Comparison of ENCODE assay signal across 14 cellular contexts in genomic region chr1:214637125-214637524, GRCh38. TPM values are rescaled to one million over a fixed set of nuclear protein-coding genes. Genes with fewer than 3 reads are reported as not detected.
DNase-seq lines count a peak whose midpoint lies in the region; ATAC-seq and TF ChIP-seq lines count a peak whose summit lies in the region.
"Had no signal": no experiment of that assay in that cellular context is flagged by ENCODE, and none has a peak within 500 bp of the region (broad histone marks: within the 10 kb centered on the region; RNA-seq: fewer than 3 reads in every experiment).

No MANE protein-coding gene starts in this region.

- H3K27ac Mint-ChIP-seq in MCF 10A (ENCODE audit: low read depth, unreplicated experiment), result peak overlapping the region; percentile 22
- H3K27ac Mint-ChIP-seq: CD14-positive monocyte had no signal

- H2AK5ac ChIP-seq in neuronal stem cell (ENCODE audit: low read depth, low read length), result no peak overlapping the region

- H3K4me3 ChIP-seq in mammary epithelial cell (replicated peaks in 1 of 3; ENCODE audit: insufficient read depth in 1 of 3, low read depth in 2 of 3, low read length in 3 of 3) (no peak overlapping the region), PC-3 (ENCODE audit: low read length) (no peak overlapping the region), smooth muscle cell (no peak overlapping the region), neuronal stem cell (ENCODE audit: low read length in 2 of 2) (no peak overlapping the region)
- H3K4me3 ChIP-seq: BLaER1 had no signal

- no peak overlapping the region for H2BK12ac ChIP-seq in neuronal stem cell (ENCODE audit: low read length)

- peaks cover 44% of the 10 kb centered on the region for H3K36me3 ChIP-seq in mammary epithelial cell (ENCODE audit: insufficient read depth, low read length)
- peaks cover 94% of the 10 kb centered on the region for H3K36me3 ChIP-seq in PC-3 (ENCODE audit: low read depth, low read length)
- H3K36me3 ChIP-seq in smooth muscle cell (ENCODE audit: low read depth), result no peaks in the 10 kb centered on the region
- peaks cover 46 to 100% of the 10 kb centered on the region in 2 donors for H3K36me3 ChIP-seq in neuronal stem cell (replicated peaks in 1 of 2; ENCODE audit: control insufficient read depth in 2 of 2, insufficient read depth in 2 of 2, low read length in 2 of 2)

- DNase-seq in MCF 10A (ENCODE audit: unreplicated experiment) (no peak), mammary epithelial cell (no peak), PC-3 (peak; percentile 37), cerebellum (ENCODE audit: low spot score) (peak; percentile 11), smooth muscle cell (lab: John Stamatoyannopoulos, UW; ENCODE audit: unreplicated experiment) (no peak), neuronal stem cell (ENCODE audit: low spot score) (no peak), UCSD-AML1 (lab: John Stamatoyannopoulos, UW; ENCODE audit: unreplicated experiment) (no peak), NCI-H146 (lab: John Stamatoyannopoulos, UW) (no peak)
- DNase-seq: 8988T, COR-L47, H9 had no signal

- no peaks in the 10 kb centered on the region for H3K4me1 Mint-ChIP-seq in MCF 10A (ENCODE audit: insufficient read depth, unreplicated experiment)
- H3K4me1 Mint-ChIP-seq: CD14-positive monocyte had no signal

- no peak overlapping the region for H3K4me3 Mint-ChIP-seq in MCF 10A (ENCODE audit: unreplicated experiment)
- H3K4me3 Mint-ChIP-seq: CD14-positive monocyte, H9 had no signal

- H3K27me3 Mint-ChIP-seq in MCF 10A (ENCODE audit: insufficient read depth, unreplicated experiment), result no peaks in the 10 kb centered on the region
- H3K27me3 Mint-ChIP-seq: CD8-positive, alpha-beta memory T cell had no signal

- H3K18ac ChIP-seq in neuronal stem cell (ENCODE audit: low read length), result no peak overlapping the region

- no peak overlapping the region for H2BK120ac ChIP-seq in neuronal stem cell (ENCODE audit: low read depth, low read length)

- no peak overlapping the region for H4K8ac ChIP-seq in neuronal stem cell (ENCODE audit: low read depth, low read length)

- H2BK15ac ChIP-seq in neuronal stem cell (ENCODE audit: low read length), result no peak overlapping the region

- H3K27me3 ChIP-seq in mammary epithelial cell (ENCODE audit: insufficient read depth, low read length) (no peaks in the 10 kb centered on the region), PC-3 (ENCODE audit: low read length) (no peaks in the 10 kb centered on the region), smooth muscle cell (ENCODE audit: low read depth) (no peaks in the 10 kb centered on the region), neuronal stem cell (ENCODE audit: control insufficient read depth in 3 of 3, insufficient read depth in 3 of 3, low read depth in 1 of 3, low read length in 3 of 3) (no peaks in the 10 kb centered on the region)
- H3K27me3 ChIP-seq: BLaER1 had no signal

- ATAC-seq in PC-3, result peak; percentile 39

- no peak overlapping the region for H3K4me2 ChIP-seq in mammary epithelial cell (ENCODE audit: insufficient read depth, low read depth, low read length)
- no peak overlapping the region for H3K4me2 ChIP-seq in PC-3 (ENCODE audit: low read length)
- no peak overlapping the region for H3K4me2 ChIP-seq in smooth muscle cell
- no peak overlapping the region for H3K4me2 ChIP-seq in neuronal stem cell (ENCODE audit: insufficient read depth, low read length, poor library complexity, severe bottlenecking)
- H3K4me2 ChIP-seq: BLaER1 had no signal

- TF ChIP-seq CTCF in MCF 10A (IDR thresholded peaks at IDR 0.05; ENCODE audit: unreplicated experiment) (no peak), mammary epithelial cell (conservative IDR thresholded peaks at IDR 0.05 in 1 of 2, IDR thresholded peaks at IDR 0.05 in 1 of 2; ENCODE audit: extremely low read depth in 1 of 2, insufficient read depth in 1 of 2, low read depth in 1 of 2, low read length in 2 of 2) (no peak), PC-3 (conservative IDR thresholded peaks at IDR 0.05; ENCODE audit: low read depth, low read length) (no peak), smooth muscle cell (IDR thresholded peaks at IDR 0.05; ENCODE audit: borderline replicate concordance, insufficient read depth, poor library complexity, severe bottlenecking) (no peak)

- H3F3A ChIP-seq in PC-3 (ENCODE audit: low read length, unreplicated experiment) (no peaks in the 10 kb centered on the region), smooth muscle cell (ENCODE audit: low read depth) (no peaks in the 10 kb centered on the region)

- in situ Hi-C loops in mammary epithelial cell (cut with MboI; ENCODE audit: low sequenced_read_pairs in 2 of 2), result loop anchor here in 1 of 2 donors (25.0 kb wide), 1 partner anchor 400 kb away; no protein-coding TSS in a partner anchor

- no peaks in the 10 kb centered on the region for H3K79me1 ChIP-seq in neuronal stem cell (ENCODE audit: low read depth, low read length)

- intact Hi-C loops in MCF 10A (cut with micrococcal nuclease), result loop anchor here (1.0 kb wide), 1 partner anchor 423 kb away; no protein-coding TSS in a partner anchor
- intact Hi-C loops in mammary epithelial cell (cut with micrococcal nuclease), result loop anchor here (1.0 to 10.0 kb wide), 2 partner anchors 424 to 1072 kb away; no protein-coding TSS in a partner anchor
- intact Hi-C loops in PC-3 (cut with micrococcal nuclease), result loop anchor here (2.0 to 5.0 kb wide), 2 partner anchors 248 to 890 kb away; no protein-coding TSS in a partner anchor

- dilution Hi-C loops in mammary epithelial cell (cut with HindIII; ENCODE audit: low sequenced_read_pairs), result no loop called here

- peaks cover 33% of the 10 kb centered on the region for H3K36me3 Mint-ChIP-seq in MCF 10A (ENCODE audit: insufficient read depth, unreplicated experiment)
- H3K36me3 Mint-ChIP-seq: CD8-positive, alpha-beta memory T cell had no signal

- no peak overlapping the region for H3K23ac ChIP-seq in neuronal stem cell (ENCODE audit: low read depth, low read length, poor library complexity)

- no peak overlapping the region for H2BK5ac ChIP-seq in neuronal stem cell (ENCODE audit: low read length)

- H3K9me3 Mint-ChIP-seq in MCF 10A (ENCODE audit: unreplicated experiment), result no peaks in the 10 kb centered on the region
- H3K9me3 Mint-ChIP-seq: CD14-positive monocyte; CD8-positive, alpha-beta memory T cell; H9 had no signal

- no peak overlapping the region for H3K14ac ChIP-seq in neuronal stem cell (ENCODE audit: low read length)

- H3K79me2 ChIP-seq in mammary epithelial cell (ENCODE audit: insufficient read depth, low read length), result no peaks in the 10 kb centered on the region
- no peaks in the 10 kb centered on the region for H3K79me2 ChIP-seq in PC-3 (ENCODE audit: low read length)
- H3K79me2 ChIP-seq in smooth muscle cell (ENCODE audit: low read depth), result no peaks in the 10 kb centered on the region

- BruUV-seq in MCF 10A (replicated peaks; lab: Mats Ljungman, UMichigan) (no TSS peak), mammary epithelial cell (replicated peaks; lab: Mats Ljungman, UMichigan) (no TSS peak), PC-3 (replicated peaks; lab: Mats Ljungman, UMichigan) (no TSS peak)

- H3K9ac ChIP-seq in mammary epithelial cell (ENCODE audit: insufficient read depth, low read length) (no peak overlapping the region), PC-3 (ENCODE audit: low read length) (no peak overlapping the region), smooth muscle cell (ENCODE audit: low read depth) (no peak overlapping the region), neuronal stem cell (ENCODE audit: low read depth, low read length, poor library complexity) (no peak overlapping the region)
- H3K9ac ChIP-seq: BLaER1 had no signal

- H3K9me3 ChIP-seq in mammary epithelial cell (replicated peaks; ENCODE audit: insufficient read depth, low read length) (no peaks in the 10 kb centered on the region), PC-3 (ENCODE audit: low read length) (no peaks in the 10 kb centered on the region), smooth muscle cell (replicated peaks; ENCODE audit: low read depth) (no peaks in the 10 kb centered on the region), neuronal stem cell (replicated peaks in 1 of 2; ENCODE audit: control insufficient read depth in 2 of 2, insufficient read depth in 1 of 2, low read depth in 1 of 2, low read length in 2 of 2) (no peaks in the 10 kb centered on the region)
- H3K9me3 ChIP-seq: BLaER1 had no signal

- CTCF ChIA-PET in MCF 10A (lab: Yijun Ruan, JAX) (interaction anchor here (0.5 to 12.4 kb wide), 51 partner anchors 12 to 1916 kb away, joined by 3 to 264 read pairs (median 5); partner anchors contain the start of gene CENPF), mammary epithelial cell (lab: Charles Lee; ENCODE audit: low non-redundant PET) (no interaction called here), PC-3 (lab: Charles Lee) (interaction anchor here (0.6 kb wide), 1 partner anchor 309 kb away, joined by 4 read pairs; no protein-coding TSS in a partner anchor)

- no peaks in the 10 kb centered on the region for H3K9me2 ChIP-seq in PC-3 (replicated peaks; ENCODE audit: low read length)

- POLR2A ChIA-PET in MCF 10A (lab: Yijun Ruan, JAX), result interaction anchor here (0.7 to 1.2 kb wide), 3 partner anchors 15 to 930 kb away, joined by 3 to 4 read pairs (median 4); partner anchors contain the start of gene KCTD3
- POLR2A ChIA-PET in PC-3 (lab: Charles Lee; ENCODE audit: unreplicated experiment), result no interaction called here

- H4K20me1 ChIP-seq in mammary epithelial cell (ENCODE audit: insufficient read depth, low read length), result no peaks in the 10 kb centered on the region
- no peaks in the 10 kb centered on the region for H4K20me1 ChIP-seq in PC-3 (ENCODE audit: low read length)
- no peaks in the 10 kb centered on the region for H4K20me1 ChIP-seq in smooth muscle cell (ENCODE audit: low read depth)

- H3K4me1 ChIP-seq in mammary epithelial cell (ENCODE audit: insufficient read depth, low read length), result peaks cover 5% of the 10 kb centered on the region
- peaks cover 18% of the 10 kb centered on the region for H3K4me1 ChIP-seq in PC-3 (ENCODE audit: insufficient read depth, low read length)
- H3K4me1 ChIP-seq in smooth muscle cell (ENCODE audit: low read depth), result no peaks in the 10 kb centered on the region
- no peaks in the 10 kb centered on the region for H3K4me1 ChIP-seq in neuronal stem cell (ENCODE audit: control insufficient read depth in 2 of 2, insufficient read depth in 1 of 2, low read depth in 1 of 2, low read length in 2 of 2)
- H3K4me1 ChIP-seq: BLaER1 had no signal

- H4K91ac ChIP-seq in neuronal stem cell (ENCODE audit: low read depth, low read length, poor library complexity), result no peak overlapping the region

- no peak overlapping the region for H3K27ac ChIP-seq in mammary epithelial cell (ENCODE audit: insufficient read depth, low read depth, low read length)
- H3K27ac ChIP-seq in PC-3 (ENCODE audit: low read length), result no peak overlapping the region
- H3K27ac ChIP-seq in smooth muscle cell (ENCODE audit: low read depth), result no peak overlapping the region
- H3K27ac ChIP-seq in neuronal stem cell (replicated peaks; ENCODE audit: low read length), result no peak overlapping the region
- H3K27ac ChIP-seq: BLaER1 had no signal

- H3K4ac ChIP-seq in neuronal stem cell (ENCODE audit: low read length), result no peak overlapping the region

- H2AFZ ChIP-seq in mammary epithelial cell (ENCODE audit: low read depth, low read length) (no peak overlapping the region), PC-3 (ENCODE audit: low read length) (no peak overlapping the region), smooth muscle cell (ENCODE audit: low read depth) (peak overlapping the region; percentile 30), neuronal stem cell (ENCODE audit: low read length) (no peak overlapping the region)

RNA-seq across cellular contexts. Expression of gene CENPF, which starts 34.1 kb away (rescaled TPM):
- total RNA-seq in MCF 10A (2022), result 88.8 and 135 TPM in 2 replicates
- 10 to 100 TPM in 1 of 2 donors, 1 to 10 TPM in 1; 1.7 to 52.4 TPM for total RNA-seq in mammary epithelial cell
- polyA plus RNA-seq in mammary epithelial cell, result 12.0 TPM
- polyA minus RNA-seq in mammary epithelial cell, result 10.8 TPM
- total RNA-seq in PC-3 (2014; rRNA removed), result 92.6 and 101 TPM in 2 replicates
- total RNA-seq in cerebellum, result 28.4 TPM
- total RNA-seq in smooth muscle cell, result 7.4 and 10.1 TPM in 2 replicates
- 8.3 and 11.3 TPM in 2 replicates for polyA plus RNA-seq in smooth muscle cell
- 90.7 TPM for polyA plus RNA-seq in neuronal stem cell (2013, experiment 1 of 2)
- polyA plus RNA-seq in neuronal stem cell (2013, experiment 2 of 2), result 86.0 TPM

Comparison
In these comparisons a context has a peak if more than half of its experiments do, and no peak if none do; other contexts are left out.
1. DNase-seq: peak in PC-3 (single experiment) and cerebellum (single experiment); none in MCF 10A (single experiment), mammary epithelial cell (single experiment), smooth muscle cell (single experiment), neuronal stem cell (single experiment), UCSD-AML1 (single experiment) and NCI-H146 (single experiment).